ENCODE assay signal across 8 cellular contexts in genomic region chr21:45404726-45405270, GRCh38. TPM values are rescaled to one million over a fixed set of nuclear protein-coding genes. Genes with fewer than 3 reads are reported as not detected.
A peak's percentile ranks its signal among the peaks of the same experiment; 100 is the strongest.
DNase-seq lines count a peak whose midpoint lies in the region; ATAC-seq lines count a peak whose summit lies in the region.

TSS of gene COL18A1 (plus strand) at chr21:45405165. CDS start at chr21:45405231, 66 bp downstream.

- peak within 1 kb of the TSS; percentile 90 for H2BK5ac ChIP-seq in mesenchymal stem cell (ENCODE audit: low read depth, low read length, poor library complexity, severe bottlenecking)

- H3K4me3 ChIP-seq in mesenchymal stem cell (ENCODE audit: insufficient read depth in 1 of 2, low read depth in 1 of 2, low read length in 2 of 2): peak within 1 kb of the TSS; percentile 75 to 94

- H2BK15ac ChIP-seq in mesenchymal stem cell (ENCODE audit: low read depth, poor library complexity, severe bottlenecking): peak within 1 kb of the TSS; percentile 99

- peak within 1 kb of the TSS; percentile 79 to 87 for H3K4me3 Mint-ChIP-seq in effector memory CD8-positive, alpha-beta T cell
- H3K4me3 Mint-ChIP-seq in stimulated activated naive B cell treated with anti-CD40 and anti-IgM and Interleukin-4, amounts not matched to agents 10 μg/mL and 1 μg/mL and 100 μg/mL, for 72 hours: peak within 1 kb of the TSS; percentile 75 to 86

- peaks cover 3% of the 10 kb centered on the region for H3K79me1 ChIP-seq in mesenchymal stem cell (replicated peaks; ENCODE audit: low read length, poor library complexity, severe bottlenecking)

- WGBS in mesenchymal stem cell: 4% methylated on average over 8 of the region's 70 CpGs

- H4K91ac ChIP-seq in mesenchymal stem cell (ENCODE audit: low read length): peak within 1 kb of the TSS; percentile 83

- H3K18ac ChIP-seq in mesenchymal stem cell (ENCODE audit: low read depth in 1 of 2, low read length in 2 of 2): peak within 1 kb of the TSS; percentile 82 to 95

- H3K4me1 ChIP-seq in mesenchymal stem cell (ENCODE audit: control insufficient read depth, insufficient read depth, low read depth, low read length): peaks cover 47% of the 10 kb centered on the region

- H3K23ac ChIP-seq in mesenchymal stem cell (ENCODE audit: low read length in 2 of 2): peak within 1 kb of the TSS in 1 of 2 experiments; percentile 90

- H4K8ac ChIP-seq in mesenchymal stem cell (ENCODE audit: low read length): peak within 1 kb of the TSS; percentile 87

- H3K4me1 Mint-ChIP-seq in effector memory CD8-positive, alpha-beta T cell (ENCODE audit: low read depth in 2 of 2): peaks cover 11 to 13% of the 10 kb centered on the region in 2 donors
- H3K4me1 Mint-ChIP-seq in stimulated activated naive B cell treated with anti-CD40 and anti-IgM and Interleukin-4, amounts not matched to agents 10 μg/mL and 1 μg/mL and 100 μg/mL, for 72 hours: peaks cover 9 to 20% of the 10 kb centered on the region in 2 donors

- peak within 1 kb of the TSS; percentile 38 to 93 for H2BK12ac ChIP-seq in mesenchymal stem cell (ENCODE audit: low read length in 2 of 2)

- H2AFZ ChIP-seq in mesenchymal stem cell (ENCODE audit: low read depth, low read length): peak within 1 kb of the TSS; percentile 39

- H3K36me3 Mint-ChIP-seq in effector memory CD8-positive, alpha-beta T cell (ENCODE audit: insufficient read depth): peaks cover 4% of the 10 kb centered on the region
- peaks cover 6 to 12% of the 10 kb centered on the region in 2 donors for H3K36me3 Mint-ChIP-seq in stimulated activated naive B cell treated with anti-CD40 and anti-IgM and Interleukin-4, amounts not matched to agents 10 μg/mL and 1 μg/mL and 100 μg/mL, for 72 hours

- peaks cover 16% of the 10 kb centered on the region for H3K9me3 ChIP-seq in mesenchymal stem cell (ENCODE audit: control insufficient read depth, low read length)

- H3K4me2 ChIP-seq in mesenchymal stem cell (ENCODE audit: low read length, poor library complexity, severe bottlenecking): peak within 1 kb of the TSS; percentile 94

- H3K4ac ChIP-seq in mesenchymal stem cell (ENCODE audit: low read depth in 1 of 2, low read length in 2 of 2): peak within 1 kb of the TSS; percentile 79 to 89

- peak; percentile 57 for ATAC-seq in effector memory CD8-positive, alpha-beta T cell (replicated peaks)
- peak; percentile 62 to 68 for ATAC-seq in stimulated activated naive B cell treated with anti-CD40 and anti-IgM and Interleukin-4, amounts not matched to agents 10 μg/mL and 1 μg/mL and 100 μg/mL, for 72 hours (replicated peaks)
- no peak for ATAC-seq in GM18909 (IDR thresholded peaks at IDR 0.05; ENCODE audit: poor library complexity, unreplicated experiment)

- peak within 1 kb of the TSS; percentile 59 for H3K9ac ChIP-seq in mesenchymal stem cell (ENCODE audit: low read length)

- H3K14ac ChIP-seq in mesenchymal stem cell (ENCODE audit: low read length in 2 of 2): peak within 1 kb of the TSS in 1 of 2 experiments; percentile 92

- H3K36me3 ChIP-seq in mesenchymal stem cell (ENCODE audit: control insufficient read depth in 1 of 2, insufficient read depth in 2 of 2, low read depth in 1 of 2, low read length in 2 of 2): peaks cover 3 to 23% of the 10 kb centered on the region in 2 experiments

- peak within 1 kb of the TSS; percentile 56 for H2AK5ac ChIP-seq in mesenchymal stem cell (ENCODE audit: low read length, severe bottlenecking)

- DNase-seq in activated gamma-delta T cell treated with Interleukin-2 at 50 U/mL for 16 hours (peak; percentile 14), activated gamma-delta T cell (lab: John Stamatoyannopoulos, UW) (no peak), mesenchymal stem cell (peak; percentile 64), RKO (ENCODE audit: low spot score) (no peak)
- DNase-seq in activated CD4-positive, alpha-beta T cell treated with anti-CD3 and anti-CD28 coated beads for 4 hours: peak; percentile 40 to 44
- no peak for DNase-seq in effector memory CD8-positive, alpha-beta T cell
- no peak for DNase-seq in stimulated activated naive B cell treated with anti-CD40 and anti-IgM and Interleukin-4, amounts not matched to agents 10 μg/mL and 1 μg/mL and 100 μg/mL, for 72 hours

- H3K27me3 Mint-ChIP-seq in effector memory CD8-positive, alpha-beta T cell: peaks cover 58 to 86% of the 10 kb centered on the region in 2 donors
- peaks cover 67 to 85% of the 10 kb centered on the region in 2 donors for H3K27me3 Mint-ChIP-seq in stimulated activated naive B cell treated with anti-CD40 and anti-IgM and Interleukin-4, amounts not matched to agents 10 μg/mL and 1 μg/mL and 100 μg/mL, for 72 hours

- peaks cover 0 to 8% of the 10 kb centered on the region in 2 donors for H3K9me3 Mint-ChIP-seq in effector memory CD8-positive, alpha-beta T cell
- H3K9me3 Mint-ChIP-seq in stimulated activated naive B cell treated with anti-CD40 and anti-IgM and Interleukin-4, amounts not matched to agents 10 μg/mL and 1 μg/mL and 100 μg/mL, for 72 hours: peaks cover 7% of the 10 kb centered on the region in 2 donors

- H3K27ac Mint-ChIP-seq in effector memory CD8-positive, alpha-beta T cell: peak within 1 kb of the TSS in 1 of 2 donors; percentile 2
- peak within 1 kb of the TSS; percentile 57 for H3K27ac Mint-ChIP-seq in stimulated activated naive B cell treated with anti-CD40 and anti-IgM and Interleukin-4, amounts not matched to agents 10 μg/mL and 1 μg/mL and 100 μg/mL, for 72 hours

- H2BK120ac ChIP-seq in mesenchymal stem cell (ENCODE audit: low read depth, low read length): peak within 1 kb of the TSS; percentile 83

- H3K27me3 ChIP-seq in mesenchymal stem cell (ENCODE audit: control insufficient read depth in 1 of 2, insufficient read depth in 1 of 2, low read length in 2 of 2): no peaks in the 10 kb centered on the region

- H3K27ac ChIP-seq in mesenchymal stem cell (ENCODE audit: low read length, poor library complexity, severe bottlenecking): peak within 1 kb of the TSS; percentile 90

RNA-seq across cellular contexts. Expression of gene COL18A1, which starts in this region (rescaled TPM):
- 330 TPM for polyA plus RNA-seq in mesenchymal stem cell (2013, experiment 1 of 2)
- polyA plus RNA-seq in mesenchymal stem cell (2013, experiment 2 of 2): 322 TPM

Comparison
In these comparisons a context has a peak if more than half of its experiments do, and no peak if none do; other contexts are left out.
1. DNase-seq: peak in activated gamma-delta T cell treated with Interleukin-2 at 50 U/mL for 16 hours (single experiment), activated CD4-positive, alpha-beta T cell treated with anti-CD3 and anti-CD28 coated beads for 4 hours (2 of 2) and mesenchymal stem cell (single experiment); none in activated gamma-delta T cell (single experiment), effector memory CD8-positive, alpha-beta T cell (0 of 3), stimulated activated naive B cell treated with anti-CD40 and anti-IgM and Interleukin-4, amounts not matched to agents 10 μg/mL and 1 μg/mL and 100 μg/mL, for 72 hours (single experiment) and RKO (single experiment).